Comparison of ENCODE assay signal across 8 cellular contexts in the genomic region with DNA sequence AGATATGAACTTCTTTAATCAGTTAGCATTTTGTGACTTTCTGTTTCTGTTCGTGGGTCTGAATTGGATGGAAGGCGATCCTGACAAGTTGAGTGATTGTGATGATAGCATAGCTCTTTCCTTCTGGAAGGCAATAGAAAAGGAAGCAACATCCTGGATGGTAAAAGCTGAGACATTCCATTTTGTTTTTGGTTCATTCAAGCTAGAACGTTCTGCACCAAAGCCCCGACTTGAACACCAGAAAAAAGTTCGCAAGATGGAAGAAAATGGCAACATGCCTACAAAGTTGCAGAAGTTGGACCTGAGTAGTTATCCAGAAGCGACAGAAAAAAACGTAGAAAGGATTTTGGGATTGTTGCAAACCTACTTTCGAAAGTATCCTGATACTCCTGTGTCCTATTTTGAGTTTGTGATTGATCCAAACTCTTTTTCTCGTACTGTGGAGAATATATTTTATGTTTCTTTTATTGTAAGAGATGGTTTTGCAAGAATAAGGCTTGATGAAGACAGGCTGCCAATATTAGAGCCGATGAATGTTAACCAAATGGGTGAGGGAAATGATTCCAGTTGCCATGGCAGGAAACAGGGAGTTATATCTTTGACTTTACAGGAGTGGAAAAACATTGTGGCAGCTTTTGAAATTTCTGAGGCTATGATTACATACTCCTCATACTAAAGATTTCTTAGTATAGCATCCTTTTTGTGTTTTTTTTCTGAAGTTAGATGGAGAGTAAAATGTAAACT. TPM values are rescaled to one million over a fixed set of nuclear protein-coding genes. Genes with fewer than 3 reads are reported as not detected.
A peak's percentile ranks its signal among the peaks of the same experiment; 100 is the strongest.
DNase-seq lines count a peak whose midpoint lies in the region; ATAC-seq and TF ChIP-seq lines count a peak whose summit lies in the region.

No MANE protein-coding gene starts in this region.

- H3K4me1 ChIP-seq in right atrium auricular region (peaks cover 0 to 85% of the 10 kb centered on the region in 2 donors), muscle layer of duodenum (ENCODE audit: control insufficient read depth in 1 of 2, insufficient read depth in 2 of 2, low read length in 2 of 2) (peaks cover 14 to 36% of the 10 kb centered on the region in 2 donors), vagina (peaks cover 56% of the 10 kb centered on the region)

- no peaks in the 10 kb centered on the region for H3K9me3 Mint-ChIP-seq in dendritic cell treated with granulocyte-macrophage colony-stimulating factor and Interleukin-4, amounts not matched to agents 40 ng/mL and 50 ng/mL, for 4 days

- H3K9me3 ChIP-seq in right atrium auricular region (no peaks in the 10 kb centered on the region), muscle layer of duodenum (ENCODE audit: control insufficient read depth in 1 of 2, low read length in 2 of 2) (no peaks in the 10 kb centered on the region), vagina (no peaks in the 10 kb centered on the region)

- peak overlapping the region; percentile 29 to 49 for H3K4me3 ChIP-seq in right atrium auricular region
- peak overlapping the region; percentile 57 to 67 for H3K4me3 ChIP-seq in muscle layer of duodenum (ENCODE audit: low read depth in 1 of 2, low read length in 2 of 2)
- H3K4me3 ChIP-seq in vagina, result peak overlapping the region; percentile 46 to 57

- H3K4me1 Mint-ChIP-seq in dendritic cell treated with granulocyte-macrophage colony-stimulating factor and Interleukin-4, amounts not matched to agents 40 ng/mL and 50 ng/mL, for 4 days (ENCODE audit: low read depth), result peaks cover 66% of the 10 kb centered on the region

- peaks cover 16% of the 10 kb centered on the region for H3K36me3 ChIP-seq in right atrium auricular region
- H3K36me3 ChIP-seq in muscle layer of duodenum (ENCODE audit: control insufficient read depth in 1 of 2, insufficient read depth in 2 of 2, low read length in 2 of 2), result no peaks in the 10 kb centered on the region
- H3K36me3 ChIP-seq in vagina, result no peaks in the 10 kb centered on the region

- intact Hi-C loops in left ventricle myocardium superior (cut with micrococcal nuclease) (no loop called here), vagina (cut with DNase I) (no loop called here)
- intact Hi-C loops in dendritic cell treated with granulocyte-macrophage colony-stimulating factor and Interleukin-4, amounts not matched to agents 40 ng/mL and 50 ng/mL, for 4 days (cut with micrococcal nuclease), result loop anchor here (5.0 kb wide), 1 partner anchor 87 kb away; a partner anchor contains a TSS

- no peak for TF ChIP-seq CTCF in right atrium auricular region (IDR thresholded peaks at IDR 0.05)
- no peak for TF ChIP-seq CTCF in vagina (IDR thresholded peaks at IDR 0.05)

- H3K27me3 ChIP-seq in right atrium auricular region (no peaks in the 10 kb centered on the region), muscle layer of duodenum (ENCODE audit: low read depth, low read length) (no peaks in the 10 kb centered on the region), vagina (no peaks in the 10 kb centered on the region)

- peaks cover 72% of the 10 kb centered on the region for H3K36me3 Mint-ChIP-seq in dendritic cell treated with granulocyte-macrophage colony-stimulating factor and Interleukin-4, amounts not matched to agents 40 ng/mL and 50 ng/mL, for 4 days (ENCODE audit: low read depth)

- peak overlapping the region; percentile 71 to 72 for H3K27ac ChIP-seq in right atrium auricular region
- peak overlapping the region; percentile 73 for H3K27ac ChIP-seq in muscle layer of duodenum (ENCODE audit: low read length)
- H3K27ac ChIP-seq in vagina, result peak overlapping the region; percentile 66

- ATAC-seq in left ventricle myocardium superior (no peak), HG03045 (IDR thresholded peaks at IDR 0.05; ENCODE audit: unreplicated experiment) (no peak), GM18873 (IDR thresholded peaks at IDR 0.05; ENCODE audit: low FRiP score, unreplicated experiment) (no peak), HG03571 (IDR thresholded peaks at IDR 0.05; ENCODE audit: unreplicated experiment) (no peak)

- no peak for TF ChIP-seq POLR2A in vagina (IDR thresholded peaks at IDR 0.05)

- H3K4me3 Mint-ChIP-seq in dendritic cell treated with granulocyte-macrophage colony-stimulating factor and Interleukin-4, amounts not matched to agents 40 ng/mL and 50 ng/mL, for 4 days, result peak overlapping the region; percentile 94

- peak overlapping the region; percentile 84 for H3K27ac Mint-ChIP-seq in dendritic cell treated with granulocyte-macrophage colony-stimulating factor and Interleukin-4, amounts not matched to agents 40 ng/mL and 50 ng/mL, for 4 days

- no peak for DNase-seq in right atrium auricular region (ENCODE audit: low spot score)
- no peak for DNase-seq in left ventricle myocardium superior
- no peak for DNase-seq in vagina (ENCODE audit: extremely low spot score in 2 of 2)

- H3K27me3 Mint-ChIP-seq in dendritic cell treated with granulocyte-macrophage colony-stimulating factor and Interleukin-4, amounts not matched to agents 40 ng/mL and 50 ng/mL, for 4 days, result no peaks in the 10 kb centered on the region

RNA-seq across cellular contexts. Expression of a gene that starts 0.9 kb away (rescaled TPM):
- total RNA-seq in right atrium auricular region, result 1 to 10 TPM; 2.9 to 3.3 TPM
- total RNA-seq in left ventricle myocardium superior, result 0.97 TPM
- 9.1 TPM for total RNA-seq in vagina
